ENCODE assay signal across 7 cellular contexts in the genomic region with DNA sequence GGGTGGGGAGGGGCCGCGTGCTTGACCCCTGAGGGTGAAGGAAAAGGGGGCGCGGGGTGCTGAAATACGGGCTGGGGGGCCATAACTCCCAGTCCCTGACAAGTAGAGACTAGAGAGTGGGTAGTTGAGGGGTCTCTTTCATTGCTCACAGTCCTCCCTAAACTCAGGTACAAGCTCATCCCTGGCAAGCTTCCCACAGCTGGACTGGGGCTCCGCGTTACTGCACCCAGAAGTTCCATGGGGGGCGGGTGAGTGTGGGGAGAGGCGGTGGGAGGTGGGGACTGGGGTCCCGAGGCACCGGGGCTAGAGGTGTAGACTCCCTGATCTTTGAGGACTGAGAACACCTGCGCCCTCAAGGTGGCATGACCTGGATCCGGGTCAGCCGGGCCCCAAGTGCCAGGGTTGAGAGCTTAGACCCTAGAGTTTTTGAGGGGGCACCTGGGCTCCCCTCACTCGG. TPM values are rescaled to one million over a fixed set of nuclear protein-coding genes. Genes with fewer than 3 reads are reported as not detected.
DNase-seq lines count a peak whose midpoint lies in the region; ATAC-seq lines count a peak whose summit lies in the region.

No MANE protein-coding gene starts in this region.

- peaks cover 7% of the 10 kb centered on the region for H3K36me3 Mint-ChIP-seq in activated T-helper 2 cell treated with anti-CD3 and anti-CD28 coated beads, Interferon-gamma antibody, Interleukin-2, Interleukin-4, amounts not matched to agents 10 μg/mL and 5 μg/mL and 100 μg/mL, durations not matched to agents 14 hours and 24 hours and 36 hours (ENCODE audit: low read depth)
- H3K36me3 Mint-ChIP-seq in immature natural killer cell, result no peaks in the 10 kb centered on the region

- no peak for DNase-seq in activated T-helper 2 cell treated with anti-CD3 and anti-CD28 coated beads, Interferon-gamma antibody, Interleukin-2, Interleukin-4, amounts not matched to agents 10 μg/mL and 5 μg/mL and 100 μg/mL, durations not matched to agents 14 hours and 24 hours and 36 hours (ENCODE audit: low spot score)
- DNase-seq in immature natural killer cell (no peak), kidney glomerular epithelial cell (lab: John Stamatoyannopoulos, UW) (no peak)
- no peak for DNase-seq in stimulated activated naive CD8-positive, alpha-beta T cell treated with anti-CD3 and anti-CD28 coated beads, Interleukin-15, amount 100 ng/mL, for 72 hours

- H3K9me3 ChIP-seq in HUES6 (ENCODE audit: control insufficient read depth, insufficient read depth, low read depth, low read length), result no peaks in the 10 kb centered on the region

- H3K27me3 Mint-ChIP-seq in activated T-helper 2 cell treated with anti-CD3 and anti-CD28 coated beads, Interferon-gamma antibody, Interleukin-2, Interleukin-4, amounts not matched to agents 10 μg/mL and 5 μg/mL and 100 μg/mL, durations not matched to agents 14 hours and 24 hours and 36 hours (ENCODE audit: low read depth), result no peaks in the 10 kb centered on the region
- H3K27me3 Mint-ChIP-seq in immature natural killer cell (ENCODE audit: low read depth in 3 of 3), result peaks cover 0 to 2% (median 0%) of the 10 kb centered on the region in 3 donors
- H3K27me3 Mint-ChIP-seq in stimulated activated naive CD8-positive, alpha-beta T cell treated with anti-CD3 and anti-CD28 coated beads, Interleukin-15, amount 100 ng/mL, for 72 hours, result no peaks in the 10 kb centered on the region

- ATAC-seq in stimulated activated naive CD8-positive, alpha-beta T cell treated with anti-CD3 and anti-CD28 coated beads, Interleukin-15, amount 100 ng/mL, for 72 hours, result no peak
- ATAC-seq in HG03175 (IDR thresholded peaks at IDR 0.05; ENCODE audit: unreplicated experiment), result no peak
- ATAC-seq in HG02852 (IDR thresholded peaks at IDR 0.05; ENCODE audit: unreplicated experiment), result no peak

- H3K27me3 ChIP-seq in HUES6 (ENCODE audit: control insufficient read depth, insufficient read depth, low read length), result peaks cover 8% of the 10 kb centered on the region; the same call in 1 of the 2 replicates

- intact Hi-C loops in activated T-helper 2 cell treated with anti-CD3 and anti-CD28 coated beads, Interferon-gamma antibody, Interleukin-2, Interleukin-4, amounts not matched to agents 10 μg/mL and 5 μg/mL and 100 μg/mL, durations not matched to agents 14 hours and 24 hours and 36 hours (cut with micrococcal nuclease), result loop anchor here (1.0 to 10.0 kb wide), 2 partner anchors 68 to 472 kb away; a partner anchor contains a TSS

- peak overlapping the region; percentile 79 for H3K4me3 Mint-ChIP-seq in activated T-helper 2 cell treated with anti-CD3 and anti-CD28 coated beads, Interferon-gamma antibody, Interleukin-2, Interleukin-4, amounts not matched to agents 10 μg/mL and 5 μg/mL and 100 μg/mL, durations not matched to agents 14 hours and 24 hours and 36 hours (ENCODE audit: low read depth)
- peak overlapping the region; percentile 72 to 90 (median 82) for H3K4me3 Mint-ChIP-seq in immature natural killer cell
- peak overlapping the region; percentile 85 to 89 for H3K4me3 Mint-ChIP-seq in stimulated activated naive CD8-positive, alpha-beta T cell treated with anti-CD3 and anti-CD28 coated beads, Interleukin-15, amount 100 ng/mL, for 72 hours

- no peaks in the 10 kb centered on the region for H3K9me3 Mint-ChIP-seq in activated T-helper 2 cell treated with anti-CD3 and anti-CD28 coated beads, Interferon-gamma antibody, Interleukin-2, Interleukin-4, amounts not matched to agents 10 μg/mL and 5 μg/mL and 100 μg/mL, durations not matched to agents 14 hours and 24 hours and 36 hours
- no peaks in the 10 kb centered on the region for H3K9me3 Mint-ChIP-seq in immature natural killer cell
- no peaks in the 10 kb centered on the region for H3K9me3 Mint-ChIP-seq in stimulated activated naive CD8-positive, alpha-beta T cell treated with anti-CD3 and anti-CD28 coated beads, Interleukin-15, amount 100 ng/mL, for 72 hours

- peak overlapping the region; percentile 69 for H3K4me3 ChIP-seq in HUES6 (ENCODE audit: low read depth, low read length)

- H3K36me3 ChIP-seq in HUES6 (ENCODE audit: control insufficient read depth, insufficient read depth, low read length), result peaks cover 7% of the 10 kb centered on the region

- peaks cover 41% of the 10 kb centered on the region for H3K4me1 ChIP-seq in HUES6 (ENCODE audit: control insufficient read depth, insufficient read depth, low read length)

- H3K27ac ChIP-seq in HUES6 (ENCODE audit: low read depth, low read length), result peak overlapping the region; percentile 69; the same call in 1 of the 2 replicates

- H3K9ac ChIP-seq in HUES6 (ENCODE audit: low read length), result peak overlapping the region; percentile 66

- H3K4me1 Mint-ChIP-seq in activated T-helper 2 cell treated with anti-CD3 and anti-CD28 coated beads, Interferon-gamma antibody, Interleukin-2, Interleukin-4, amounts not matched to agents 10 μg/mL and 5 μg/mL and 100 μg/mL, durations not matched to agents 14 hours and 24 hours and 36 hours (ENCODE audit: low read depth), result peaks cover 25% of the 10 kb centered on the region
- peaks cover 18 to 27% of the 10 kb centered on the region in 2 donors for H3K4me1 Mint-ChIP-seq in immature natural killer cell
- peaks cover 44% of the 10 kb centered on the region for H3K4me1 Mint-ChIP-seq in stimulated activated naive CD8-positive, alpha-beta T cell treated with anti-CD3 and anti-CD28 coated beads, Interleukin-15, amount 100 ng/mL, for 72 hours

- H3K27ac Mint-ChIP-seq in activated T-helper 2 cell treated with anti-CD3 and anti-CD28 coated beads, Interferon-gamma antibody, Interleukin-2, Interleukin-4, amounts not matched to agents 10 μg/mL and 5 μg/mL and 100 μg/mL, durations not matched to agents 14 hours and 24 hours and 36 hours, result no peak overlapping the region
- no peak overlapping the region for H3K27ac Mint-ChIP-seq in immature natural killer cell
- H3K27ac Mint-ChIP-seq in stimulated activated naive CD8-positive, alpha-beta T cell treated with anti-CD3 and anti-CD28 coated beads, Interleukin-15, amount 100 ng/mL, for 72 hours, result no peak overlapping the region

RNA-seq across cellular contexts. Expression of a gene that starts 1.3 kb away (rescaled TPM):
- 1.0 and 1.6 TPM in 2 replicates for total RNA-seq in activated T-helper 2 cell treated with anti-CD3 and anti-CD28 coated beads, Interferon-gamma antibody, Interleukin-2, Interleukin-4, amounts not matched to agents 10 μg/mL and 5 μg/mL and 100 μg/mL, durations not matched to agents 14 hours and 24 hours and 36 hours
- under 1 TPM; 0.55 to 0.79 (median 0.68) TPM for polyA plus RNA-seq in immature natural killer cell

RNA-seq across cellular contexts. Expression of a gene that starts 5.3 kb away (rescaled TPM):
- 431 and 461 TPM in 2 replicates for total RNA-seq in activated T-helper 2 cell treated with anti-CD3 and anti-CD28 coated beads, Interferon-gamma antibody, Interleukin-2, Interleukin-4, amounts not matched to agents 10 μg/mL and 5 μg/mL and 100 μg/mL, durations not matched to agents 14 hours and 24 hours and 36 hours
- 1,000 to 10,000 TPM in 1 of 3 donors, 100 to 1,000 TPM in 2; 711 to 1,050 (median 736) TPM for polyA plus RNA-seq in immature natural killer cell

RNA-seq across cellular contexts. Expression of a gene that starts 14.0 kb away (rescaled TPM):
- total RNA-seq in activated T-helper 2 cell treated with anti-CD3 and anti-CD28 coated beads, Interferon-gamma antibody, Interleukin-2, Interleukin-4, amounts not matched to agents 10 μg/mL and 5 μg/mL and 100 μg/mL, durations not matched to agents 14 hours and 24 hours and 36 hours, result 101 and 102 TPM in 2 replicates
- 10 to 100 TPM; 51.4 to 91.8 (median 72.7) TPM for polyA plus RNA-seq in immature natural killer cell

RNA-seq across cellular contexts. Expression of a gene that starts 23.5 kb away (rescaled TPM):
- 0.59 and 1.2 TPM in 2 replicates for total RNA-seq in activated T-helper 2 cell treated with anti-CD3 and anti-CD28 coated beads, Interferon-gamma antibody, Interleukin-2, Interleukin-4, amounts not matched to agents 10 μg/mL and 5 μg/mL and 100 μg/mL, durations not matched to agents 14 hours and 24 hours and 36 hours
- polyA plus RNA-seq in immature natural killer cell, result not detected

RNA-seq across cellular contexts. Expression of a gene that starts 30.3 kb away (rescaled TPM):
- total RNA-seq in activated T-helper 2 cell treated with anti-CD3 and anti-CD28 coated beads, Interferon-gamma antibody, Interleukin-2, Interleukin-4, amounts not matched to agents 10 μg/mL and 5 μg/mL and 100 μg/mL, durations not matched to agents 14 hours and 24 hours and 36 hours, result 42.5 and 43.1 TPM in 2 replicates
- 1 to 10 TPM in 2 of 3 donors, under 1 TPM in 1; 0.98 to 7.5 (median 6.0) TPM for polyA plus RNA-seq in immature natural killer cell
